ENCODE assay signal across 26 cellular contexts in genomic region chr11:78428773-78429172, GRCh38. TPM values are rescaled to one million over a fixed set of nuclear protein-coding genes. Genes with fewer than 3 reads are reported as not detected.
DNase-seq lines count a peak whose midpoint lies in the region; ATAC-seq, FAIRE-seq and TF ChIP-seq lines count a peak whose summit lies in the region.
"Had no signal": no experiment of that assay in that cellular context is flagged by ENCODE, and none has a peak within 500 bp of the region (broad histone marks: within the 10 kb centered on the region; RNA-seq: fewer than 3 reads in every experiment).

No MANE protein-coding gene starts in this region.

- no peak overlapping the region for H3K18ac ChIP-seq in IMR-90 (ENCODE audit: low read depth, low read length)

- dilution Hi-C loops in IMR-90 (cut with HindIII; ENCODE audit: low sequenced_read_pairs, unreplicated experiment) = no loop called here

- DNase-seq in CD14-positive monocyte (ENCODE audit: low spot score) (no peak), IMR-90 (peak; percentile 21), K562 (ENCODE audit: extremely low read depth in 1 of 4, low spot score in 3 of 4) (no peak), right cardiac atrium (no peak), kidney (no peak), aorta (no peak)
- no peak for DNase-seq in activated CD4-positive, alpha-beta T cell treated with anti-CD3 and anti-CD28 coated beads, Interleukin-2, amount 10 ng/mL, durations not matched to agents 7 days and 5 days
- DNase-seq: AML-193; Caco-2; CD4-positive, alpha-beta T cell; DMS153; EL; GOT3; Karpas-422; NCI-H1048; NCI-H1436; NCI-H1930; NCI-H226; NCI-H524; NCI-H82; SIG-M5 had no signal

- TF ChIP-seq EP300 in K562 (IDR thresholded peaks at IDR 0.05; ENCODE audit: low read length) = no peak

- TF ChIP-seq RAD21 in IMR-90 (IDR thresholded peaks at IDR 0.05; ENCODE audit: low read length) (no peak), K562 (CRISPR knock-in tag; conservative IDR thresholded peaks at IDR 0.05 in 1 of 2, IDR thresholded peaks at IDR 0.05 in 1 of 2) (no peak)

- peaks cover 5% of the 10 kb centered on the region for H3K4me1 ChIP-seq in IMR-90 (ENCODE audit: control insufficient read depth, insufficient read depth, low read length)
- peaks cover 16 to 44% of the 10 kb centered on the region in 2 experiments; a peak in 4 of 5 replicates for H3K4me1 ChIP-seq in K562 (replicated peaks in 1 of 2; ENCODE audit: control insufficient read depth in 2 of 2, insufficient read depth in 2 of 2, low read length in 2 of 2)
- peaks cover 67 to 68% of the 10 kb centered on the region in 2 experiments for H3K4me1 ChIP-seq in neutrophil (ENCODE audit: control insufficient read depth in 1 of 2, insufficient read depth in 1 of 2, low read depth in 1 of 2, low read length in 1 of 2)
- no peaks in the 10 kb centered on the region for H3K4me1 ChIP-seq in right cardiac atrium (ENCODE audit: control insufficient read depth, insufficient read depth, low read length)
- no peaks in the 10 kb centered on the region for H3K4me1 ChIP-seq in kidney (ENCODE audit: control insufficient read depth in 1 of 2, insufficient read depth in 1 of 2, low read depth in 1 of 2, low read length in 2 of 2)
- H3K4me1 ChIP-seq in aorta (ENCODE audit: control insufficient read depth in 1 of 2, insufficient read depth in 2 of 2, low read length in 2 of 2) = no peaks in the 10 kb centered on the region

- H2AK5ac ChIP-seq in IMR-90 (ENCODE audit: low read depth, low read length) = no peak overlapping the region

- no peak overlapping the region for H3K4me3 ChIP-seq in IMR-90 (ENCODE audit: insufficient read depth, low read depth, low read length)
- H3K4me3 ChIP-seq in K562 = no peak overlapping the region
- H3K4me3 ChIP-seq in neutrophil (ENCODE audit: low read depth in 1 of 2, low read length in 1 of 2) = peak overlapping the region; percentile 53 to 55
- no peak overlapping the region for H3K4me3 ChIP-seq in right cardiac atrium (ENCODE audit: low read length)
- no peak overlapping the region for H3K4me3 ChIP-seq in kidney (ENCODE audit: low read length in 2 of 2)
- no peak overlapping the region for H3K4me3 ChIP-seq in aorta (ENCODE audit: low read length in 2 of 2)
- H3K4me3 ChIP-seq: PC-9 had no signal

- BruUV-seq in IMR-90 (replicated peaks; lab: Mats Ljungman, UMichigan) = no TSS peak
- BruUV-seq in K562 (replicated peaks; lab: Mats Ljungman, UMichigan) = no TSS peak

- ATAC-seq in IMR-90 (ENCODE audit: low read depth) (no peak), K562 (peak; percentile 22), right cardiac atrium (no peak), aorta (ENCODE audit: low FRiP score) (no peak)
- ATAC-seq: HepG2 had no signal

- H3K79me1 ChIP-seq in IMR-90 (ENCODE audit: low read depth in 1 of 2, low read length in 2 of 2) = no peaks in the 10 kb centered on the region

- CTCF ChIA-PET in IMR-90 (lab: Yijun Ruan, JAX) (interaction anchor here (1.8 kb wide), 1 partner anchor 9 kb away, joined by 7 read pairs; no protein-coding TSS in a partner anchor), K562 (lab: Yijun Ruan, JAX; ENCODE audit: low intra/inter-chr PET ratio) (no interaction called here)
- CTCF ChIA-PET in activated CD4-positive, alpha-beta T cell treated with anti-CD3 and anti-CD28 coated beads, Interleukin-2, amount 10 ng/mL, durations not matched to agents 7 days and 5 days (lab: Charles Lee) = interaction anchor here (0.6 to 2.3 kb wide), 6 partner anchors 8 to 418 kb away, joined by 3 to 8 read pairs (median 4); no protein-coding TSS in a partner anchor

- no peak overlapping the region for H4K8ac ChIP-seq in IMR-90 (ENCODE audit: low read depth in 2 of 2, low read length in 2 of 2)

- no peak overlapping the region for H4K91ac ChIP-seq in IMR-90 (ENCODE audit: insufficient read depth, low read depth, low read length)

- H3K4me2 ChIP-seq in IMR-90 (ENCODE audit: low read depth, low read length) (no peak overlapping the region), K562 (ENCODE audit: insufficient read depth, low read length) (no peak overlapping the region)
- H3K4me2 ChIP-seq: PC-9 had no signal

- no peak for FAIRE-seq in K562 (lab: Jason Lieb, UNC)
- FAIRE-seq in kidney (lab: Jason Lieb, UNC) = no peak
- FAIRE-seq: GM12878, HepG2 had no signal

- H3K56ac ChIP-seq in IMR-90 (ENCODE audit: extremely low read depth, insufficient read depth, low read length) = no peak overlapping the region

- H3K23ac ChIP-seq in IMR-90 (ENCODE audit: low read depth, low read length) = no peak overlapping the region

- H2BK5ac ChIP-seq in IMR-90 (ENCODE audit: low read depth, low read length, poor library complexity, severe bottlenecking) = no peak overlapping the region

- H3K36me3 ChIP-seq in IMR-90 (ENCODE audit: control insufficient read depth, insufficient read depth, low read length) = no peaks in the 10 kb centered on the region
- no peaks in the 10 kb centered on the region for H3K36me3 ChIP-seq in K562 (ENCODE audit: control insufficient read depth, insufficient read depth, low read length)
- H3K36me3 ChIP-seq in neutrophil = no peaks in the 10 kb centered on the region
- no peaks in the 10 kb centered on the region for H3K36me3 ChIP-seq in kidney (ENCODE audit: control insufficient read depth in 1 of 2, insufficient read depth in 2 of 2, low read length in 2 of 2)
- no peaks in the 10 kb centered on the region for H3K36me3 ChIP-seq in aorta (ENCODE audit: control insufficient read depth in 1 of 2, insufficient read depth in 2 of 2, low read length in 1 of 2)

- H2BK20ac ChIP-seq in IMR-90 (ENCODE audit: low read depth, low read length) = no peak overlapping the region

- TF ChIP-seq CTCF in CD14-positive monocyte (IDR thresholded peaks at IDR 0.05) = no peak
- no peak for TF ChIP-seq CTCF in IMR-90 (conservative IDR thresholded peaks at IDR 0.05; ENCODE audit: low read depth, low read length)
- no peak for TF ChIP-seq CTCF in K562 (IDR thresholded peaks at IDR 0.05 in 2 of 3, conservative IDR thresholded peaks at IDR 0.05 in 1 of 3; ENCODE audit: insufficient read depth in 2 of 3, low read depth in 1 of 3, low read length in 3 of 3)
- TF ChIP-seq CTCF in neutrophil (IDR thresholded peaks at IDR 0.05) = no peak
- no peak for TF ChIP-seq CTCF in kidney (IDR thresholded peaks at IDR 0.05; ENCODE audit: borderline replicate concordance, extremely low read depth, insufficient read depth)

- H3K27ac ChIP-seq in IMR-90 (ENCODE audit: insufficient read depth, low read length) (no peak overlapping the region), K562 (ENCODE audit: extremely low read depth, low read depth, low read length) (no peak overlapping the region), neutrophil (peak overlapping the region; percentile 100), right cardiac atrium (ENCODE audit: low read length) (no peak overlapping the region), kidney (ENCODE audit: low read depth in 2 of 2, low read length in 2 of 2) (no peak overlapping the region), aorta (ENCODE audit: low read depth in 1 of 2, low read length in 2 of 2) (no peak overlapping the region)
- H3K27ac ChIP-seq: PC-9, RWPE1 had no signal

- no peak overlapping the region for H4K5ac ChIP-seq in IMR-90 (ENCODE audit: low read depth, low read length)

- in situ Hi-C loops in IMR-90 (cut with MboI; ENCODE audit: low sequenced_read_pairs) (no loop called here), K562 (cut with MboI) (no loop called here)

- H3K14ac ChIP-seq in IMR-90 (replicated peaks; ENCODE audit: low read depth, low read length) = no peak overlapping the region

- H4K20me1 ChIP-seq in IMR-90 (ENCODE audit: insufficient read depth, low read length) (no peaks in the 10 kb centered on the region), K562 (replicated peaks; ENCODE audit: control insufficient read depth, insufficient read depth, low read length) (no peaks in the 10 kb centered on the region)

- H3K4me3 Mint-ChIP-seq in CD14-positive monocyte = no peak overlapping the region
- H3K4me3 Mint-ChIP-seq in activated CD4-positive, alpha-beta T cell treated with anti-CD3 and anti-CD28 coated beads, Interleukin-2, amount 10 ng/mL, durations not matched to agents 7 days and 5 days = no peak overlapping the region
- H3K4me3 Mint-ChIP-seq: CD4-positive, alpha-beta T cell had no signal

- H2BK15ac ChIP-seq in IMR-90 (ENCODE audit: low read depth, low read length) = no peak overlapping the region

- H3K4me1 Mint-ChIP-seq in CD14-positive monocyte = peaks cover 60% of the 10 kb centered on the region
- peaks cover 53% of the 10 kb centered on the region for H3K4me1 Mint-ChIP-seq in activated CD4-positive, alpha-beta T cell treated with anti-CD3 and anti-CD28 coated beads, Interleukin-2, amount 10 ng/mL, durations not matched to agents 7 days and 5 days

- no peak overlapping the region for H2AK9ac ChIP-seq in IMR-90 (replicated peaks; ENCODE audit: low read depth, low read length, poor library complexity)

- no peaks in the 10 kb centered on the region for H3K79me2 ChIP-seq in K562 (ENCODE audit: control insufficient read depth, insufficient read depth, low read length)

- H3K27me3 ChIP-seq in IMR-90 (ENCODE audit: control insufficient read depth, insufficient read depth, low read length) (no peaks in the 10 kb centered on the region), K562 (ENCODE audit: control insufficient read depth in 2 of 2, insufficient read depth in 2 of 2, low read length in 2 of 2) (no peaks in the 10 kb centered on the region), neutrophil (no peaks in the 10 kb centered on the region), right cardiac atrium (ENCODE audit: control insufficient read depth, insufficient read depth) (no peaks in the 10 kb centered on the region), aorta (ENCODE audit: control insufficient read depth in 1 of 2, insufficient read depth in 2 of 2, low read length in 1 of 2) (no peaks in the 10 kb centered on the region)

- H3K9ac ChIP-seq in IMR-90 (ENCODE audit: low read depth, low read length) (no peak overlapping the region), K562 (ENCODE audit: insufficient read depth in 1 of 2, low read depth in 2 of 2, low read length in 2 of 2) (no peak overlapping the region), kidney (ENCODE audit: low read length in 2 of 2) (no peak overlapping the region)

- TF ChIP-seq POLR2A in IMR-90 (IDR thresholded peaks at IDR 0.05; ENCODE audit: low read depth, low read length) (no peak), K562 (conservative IDR thresholded peaks at IDR 0.05) (no peak)

- intact Hi-C loops in CD14-positive monocyte (cut with micrococcal nuclease) (loop anchor here in 1 of 2 donors (5.0 kb wide), 1 partner anchor 136 kb away; no protein-coding TSS in a partner anchor), IMR-90 (cut with micrococcal nuclease) (no loop called here), K562 (cut with micrococcal nuclease) (no loop called here), right cardiac atrium (cut with DNase I) (loop anchor here in 3 of 4 donors (10.0 kb wide), 1 partner anchor 136 kb away; no protein-coding TSS in a partner anchor), kidney (cut with DNase I) (loop anchor here (10.0 kb wide), 1 partner anchor 204 kb away; no protein-coding TSS in a partner anchor), aorta (cut with DNase I) (loop anchor here in 1 of 2 donors (5.0 kb wide), 1 partner anchor 281 kb away; no protein-coding TSS in a partner anchor)

- H3K4ac ChIP-seq in IMR-90 (ENCODE audit: low read depth, low read length) = no peak overlapping the region

- POLR2A ChIA-PET in IMR-90 (lab: Charles Lee; ENCODE audit: unreplicated experiment) = no interaction called here
- POLR2A ChIA-PET in K562 (lab: Yijun Ruan, JAX) = interaction anchor here (0.6 to 2.8 kb wide), 5 partner anchors 10 to 801 kb away, joined by 3 to 13 read pairs (median 3); no protein-coding TSS in a partner anchor
- POLR2A ChIA-PET in activated CD4-positive, alpha-beta T cell treated with anti-CD3 and anti-CD28 coated beads, Interleukin-2, amount 10 ng/mL, durations not matched to agents 7 days and 5 days (lab: Charles Lee) = interaction anchor here (0.6 kb wide), 1 partner anchor 11 kb away, joined by 3 read pairs; no protein-coding TSS in a partner anchor

- no CpG with 5 or more reads among the region's 3 CpGs for WGBS in IMR-90 (ENCODE audit: extremely low coverage in 2 of 2, insufficient read length in 1 of 2), 2 experiments
- 39% methylated on average over 3 of the region's 3 CpGs for WGBS in K562 (ENCODE audit: insufficient coverage, low coverage, missing lambda C conversion rate)
- 91% methylated on average over 3 of the region's 3 CpGs for WGBS in right cardiac atrium
- 92 to 95% methylated on average over 3 of the region's 3 CpGs for WGBS in aorta, 2 donors

- H2AFZ ChIP-seq in IMR-90 (replicated peaks; ENCODE audit: low read length, poor library complexity) (no peak overlapping the region), K562 (ENCODE audit: low read depth, low read length) (no peak overlapping the region)
- H2AFZ ChIP-seq: PC-9 had no signal

- peaks cover 0 to 2% (median 0%) of the 10 kb centered on the region in 3 donors for H3K27me3 Mint-ChIP-seq in CD14-positive monocyte (ENCODE audit: low read depth in 3 of 3)
- no peaks in the 10 kb centered on the region for H3K27me3 Mint-ChIP-seq in activated CD4-positive, alpha-beta T cell treated with anti-CD3 and anti-CD28 coated beads, Interleukin-2, amount 10 ng/mL, durations not matched to agents 7 days and 5 days
- H3K27me3 Mint-ChIP-seq: CD4-positive, alpha-beta T cell had no signal

- H3K9me3 ChIP-seq in IMR-90 (ENCODE audit: control insufficient read depth, insufficient read depth, low read length) (no peaks in the 10 kb centered on the region), K562 (replicated peaks; ENCODE audit: control insufficient read depth, insufficient read depth, low read depth, low read length) (no peaks in the 10 kb centered on the region), neutrophil (no peaks in the 10 kb centered on the region), right cardiac atrium (ENCODE audit: control insufficient read depth, low read length) (no peaks in the 10 kb centered on the region), kidney (ENCODE audit: control insufficient read depth in 1 of 2, low read length in 2 of 2) (no peaks in the 10 kb centered on the region), aorta (ENCODE audit: control insufficient read depth, low read length) (no peaks in the 10 kb centered on the region)
- H3K9me3 ChIP-seq: Caco-2 had no signal

- H3K9me1 ChIP-seq in IMR-90 (ENCODE audit: insufficient read depth, low read length) = no peaks in the 10 kb centered on the region
- no peaks in the 10 kb centered on the region for H3K9me1 ChIP-seq in K562 (ENCODE audit: control insufficient read depth, insufficient read depth, low read length)

- H2BK120ac ChIP-seq in IMR-90 (ENCODE audit: low read depth, low read length) = no peak overlapping the region

- peaks cover 0 to 6% of the 10 kb centered on the region in 2 donors for H3K36me3 Mint-ChIP-seq in CD14-positive monocyte
- peaks cover 9% of the 10 kb centered on the region for H3K36me3 Mint-ChIP-seq in activated CD4-positive, alpha-beta T cell treated with anti-CD3 and anti-CD28 coated beads, Interleukin-2, amount 10 ng/mL, durations not matched to agents 7 days and 5 days (ENCODE audit: low read depth)

- peak overlapping the region; percentile 98 to 99 (median 98) for H3K27ac Mint-ChIP-seq in CD14-positive monocyte
- no peak overlapping the region for H3K27ac Mint-ChIP-seq in activated CD4-positive, alpha-beta T cell treated with anti-CD3 and anti-CD28 coated beads, Interleukin-2, amount 10 ng/mL, durations not matched to agents 7 days and 5 days
- H3K27ac Mint-ChIP-seq: CD4-positive, alpha-beta T cell had no signal

- H3K9me3 Mint-ChIP-seq in CD14-positive monocyte = peaks cover 0 to 2% (median 0%) of the 10 kb centered on the region in 7 donors
- peaks cover 2% of the 10 kb centered on the region for H3K9me3 Mint-ChIP-seq in activated CD4-positive, alpha-beta T cell treated with anti-CD3 and anti-CD28 coated beads, Interleukin-2, amount 10 ng/mL, durations not matched to agents 7 days and 5 days
- H3K9me3 Mint-ChIP-seq: CD4-positive, alpha-beta T cell had no signal

RNA-seq across cellular contexts. Expression of gene GAB2, which starts 11.2 kb away (rescaled TPM):
- polyA plus RNA-seq in CD14-positive monocyte = 1 to 10 TPM; 2.8 to 4.4 TPM
- 5.6 and 5.9 TPM in 2 replicates for total RNA-seq in IMR-90 (2012; rRNA removed)
- 3.2 and 3.3 TPM in 2 replicates for polyA plus RNA-seq in IMR-90 (2012; rRNA removed)
- polyA plus RNA-seq in IMR-90 (2012; cell fraction: cytosol; rRNA removed) = 2.8 and 3.4 TPM in 2 replicates
- polyA plus RNA-seq in IMR-90 (2012; cell fraction: nucleus; rRNA removed; ENCODE audit: low replicate concordance) = 4.3 and 7.5 TPM in 2 replicates
- total RNA-seq in K562 (2011; cell fraction: chromatin; rRNA removed; ENCODE audit: low replicate concordance) = 43.7 and 72.8 TPM in 2 replicates
- total RNA-seq in K562 (2011; cell fraction: nucleolus; rRNA removed) = 21.3 and 24.9 TPM in 2 replicates
- total RNA-seq in K562 (2011; cell fraction: nucleoplasm; rRNA removed) = 28.6 and 29.0 TPM in 2 replicates
- 13.7 and 15.0 TPM in 2 replicates for total RNA-seq in K562 (2014; rRNA removed)
- total RNA-seq in K562 (2014; rRNA removed; fragmentation: Illumina TruSeq; extraction: Trizol) = 17.6 and 18.6 TPM in 2 replicates
- total RNA-seq in K562 (2015; rRNA removed; fragmentation: Illumina TruSeq; extraction: Trizol) = 18.1 and 18.7 TPM in 2 replicates
- 25.4 and 35.2 TPM in 2 replicates for total RNA-seq in K562 (2021)
- polyA plus RNA-seq in K562 (2011; rRNA removed) = 11.9 and 15.5 TPM in 2 replicates
- 10.3 and 11.7 TPM in 2 replicates for polyA plus RNA-seq in K562 (2011; cell fraction: cytosol; rRNA removed)
- 25.3 and 30.6 TPM in 2 replicates for polyA plus RNA-seq in K562 (2011; cell fraction: nucleus; rRNA removed)
- polyA plus RNA-seq in K562 (2012) = 23.9 and 82.9 TPM in 2 replicates
- 24.7 and 25.9 TPM in 2 replicates for polyA plus RNA-seq in K562 (2014; fragmentation: Illumina TruSeq; extraction: Trizol)
- 1 to 10 TPM; 2.3 to 6.5 TPM for polyA plus RNA-seq in K562 (2014; fragmentation: Nextera tagmentation; extraction: Ambion mirVana)
- 10.9 and 16.1 TPM in 2 replicates for polyA plus RNA-seq in K562 (2014; rRNA removed)
- polyA minus RNA-seq in K562 (2011; rRNA and poly(A)+ RNA removed) = 25.7 and 32.4 TPM in 2 replicates
- polyA minus RNA-seq in K562 (2011; cell fraction: cytosol; rRNA and poly(A)+ RNA removed) = 9.1 and 16.6 TPM in 2 replicates
- 10.6 and 19.3 TPM in 2 replicates for polyA minus RNA-seq in K562 (2011; cell fraction: nucleus; rRNA and poly(A)+ RNA removed)
- total RNA-seq in right cardiac atrium = 10 to 100 TPM; 16.9 to 37.3 (median 24.3) TPM
- 7.5 TPM for polyA plus RNA-seq in right cardiac atrium
- total RNA-seq in activated CD4-positive, alpha-beta T cell treated with anti-CD3 and anti-CD28 coated beads, Interleukin-2, amount 10 ng/mL, durations not matched to agents 7 days and 5 days = 10 to 100 TPM; 15.9 to 16.6 TPM
- total RNA-seq in kidney = 23.6 TPM
- polyA plus RNA-seq in kidney (ENCODE audit: insufficient read depth, low read depth, low replicate concordance) = 3.3 TPM
- total RNA-seq in aorta = 10 to 100 TPM; 80.9 to 82.6 TPM
- 10 to 100 TPM; 19.3 to 29.4 TPM for polyA plus RNA-seq in aorta

Comparison
In these comparisons a context has a peak if more than half of its experiments do, and no peak if none do; other contexts are left out.
1. H3K4me3 ChIP-seq: peak in neutrophil (2 of 2); none in IMR-90 (single experiment), K562 (single experiment), right cardiac atrium (single experiment), kidney (0 of 2) and aorta (0 of 2).
2. intact Hi-C loops: an anchor here in right cardiac atrium (10.0 kb wide) and kidney (10.0 kb wide); none called in IMR-90 and K562.